Comparison of ENCODE assay signal across 8 cellular contexts in genomic region chr1:151457911-151458882, GRCh38. TPM values are rescaled to one million over a fixed set of nuclear protein-coding genes. Genes with fewer than 3 reads are reported as not detected.
A peak's percentile ranks its signal among the peaks of the same experiment; 100 is the strongest.
DNase-seq lines count a peak whose midpoint lies in the region; ATAC-seq and TF ChIP-seq lines count a peak whose summit lies in the region.

No MANE protein-coding gene starts in this region.

- peaks cover 19 to 30% (median 21%) of the 10 kb centered on the region in 3 donors for H3K4me1 Mint-ChIP-seq in IgD-negative memory B cell
- peaks cover 23% of the 10 kb centered on the region for H3K4me1 Mint-ChIP-seq in stimulated activated memory B cell treated with anti-CD40 and anti-IgM and Interleukin-4, amounts not matched to agents 10 μg/mL and 1 μg/mL and 100 μg/mL, for 72 hours

- H3K4me1 ChIP-seq in mucosa of stomach (ENCODE audit: control insufficient read depth, insufficient read depth, low read length): peaks cover 15% of the 10 kb centered on the region

- no peaks in the 10 kb centered on the region for H3K36me3 ChIP-seq in mucosa of stomach (ENCODE audit: control insufficient read depth, insufficient read depth, low read length)

- peak; percentile 26 for ATAC-seq in GM19351 (IDR thresholded peaks at IDR 0.05; ENCODE audit: unreplicated experiment)
- peak; percentile 67 for ATAC-seq in esophagus mucosa
- ATAC-seq in stimulated activated memory B cell treated with anti-CD40 and anti-IgM and Interleukin-4, amounts not matched to agents 10 μg/mL and 1 μg/mL and 100 μg/mL, for 72 hours: peak; percentile 74

- H3K9me3 Mint-ChIP-seq in IgD-negative memory B cell: no peaks in the 10 kb centered on the region
- no peaks in the 10 kb centered on the region for H3K9me3 Mint-ChIP-seq in stimulated activated memory B cell treated with anti-CD40 and anti-IgM and Interleukin-4, amounts not matched to agents 10 μg/mL and 1 μg/mL and 100 μg/mL, for 72 hours

- peak overlapping the region; percentile 92 to 99 (median 96) for H3K27ac Mint-ChIP-seq in IgD-negative memory B cell
- peak overlapping the region; percentile 74 for H3K27ac Mint-ChIP-seq in stimulated activated memory B cell treated with anti-CD40 and anti-IgM and Interleukin-4, amounts not matched to agents 10 μg/mL and 1 μg/mL and 100 μg/mL, for 72 hours

- H3K36me3 Mint-ChIP-seq in IgD-negative memory B cell: peaks cover 6% of the 10 kb centered on the region
- no peaks in the 10 kb centered on the region for H3K36me3 Mint-ChIP-seq in stimulated activated memory B cell treated with anti-CD40 and anti-IgM and Interleukin-4, amounts not matched to agents 10 μg/mL and 1 μg/mL and 100 μg/mL, for 72 hours

- peak overlapping the region; percentile 53 for H3K4me3 ChIP-seq in mucosa of stomach (ENCODE audit: low read length)

- H3K27me3 ChIP-seq in mucosa of stomach (ENCODE audit: control insufficient read depth, insufficient read depth, low read length): no peaks in the 10 kb centered on the region

- no peaks in the 10 kb centered on the region for H3K9me3 ChIP-seq in mucosa of stomach (ENCODE audit: control insufficient read depth, low read length)

- H3K4me3 Mint-ChIP-seq in IgD-negative memory B cell: peak overlapping the region; percentile 87 to 96 (median 94)
- H3K4me3 Mint-ChIP-seq in stimulated activated memory B cell treated with anti-CD40 and anti-IgM and Interleukin-4, amounts not matched to agents 10 μg/mL and 1 μg/mL and 100 μg/mL, for 72 hours: peak overlapping the region; percentile 79

- H3K9ac ChIP-seq in mucosa of stomach (ENCODE audit: low read length): peak overlapping the region; percentile 88

- H3K27me3 Mint-ChIP-seq in IgD-negative memory B cell: peaks cover 2% of the 10 kb centered on the region
- peaks cover 15% of the 10 kb centered on the region for H3K27me3 Mint-ChIP-seq in stimulated activated memory B cell treated with anti-CD40 and anti-IgM and Interleukin-4, amounts not matched to agents 10 μg/mL and 1 μg/mL and 100 μg/mL, for 72 hours

- TF ChIP-seq CTCF in AG09319 (IDR thresholded peaks at IDR 0.05; ENCODE audit: low read depth, low read length): no peak

- DNase-seq in AG09319 (ENCODE audit: extremely low read depth, low read depth): peak; percentile 76
- peak; percentile 88 for DNase-seq in OCI-M1 (lab: John Stamatoyannopoulos, UW)
- DNase-seq in activated T-cell treated with anti-CD3 and anti-CD28 coated beads, Interleukin-2, amount 50 U/mL, for 48 hours: peak; percentile 55 to 62

RNA-seq across cellular contexts. Expression of gene POGZ, which starts 1.1 kb away (rescaled TPM):
- 9.4 TPM for polyA plus RNA-seq in IgD-negative memory B cell
- 37.5 TPM for total RNA-seq in esophagus mucosa

RNA-seq across cellular contexts. Expression of gene CGN, which starts 53.0 kb away (rescaled TPM):
- polyA plus RNA-seq in IgD-negative memory B cell: not detected
- 9.3 TPM for total RNA-seq in esophagus mucosa

RNA-seq across cellular contexts. Expression of gene PSMB4, which starts 58.8 kb away (rescaled TPM):
- polyA plus RNA-seq in IgD-negative memory B cell: 69.1 TPM
- total RNA-seq in esophagus mucosa: 178 TPM

Comparison
In these comparisons a context has a peak if more than half of its experiments do, and no peak if none do; other contexts are left out.
1. Peak in every context shown above with its lines: DNase-seq, ATAC-seq and H3K4me3 ChIP-seq.